Comparison of ENCODE assay signal across 26 cellular contexts in the genomic region with DNA sequence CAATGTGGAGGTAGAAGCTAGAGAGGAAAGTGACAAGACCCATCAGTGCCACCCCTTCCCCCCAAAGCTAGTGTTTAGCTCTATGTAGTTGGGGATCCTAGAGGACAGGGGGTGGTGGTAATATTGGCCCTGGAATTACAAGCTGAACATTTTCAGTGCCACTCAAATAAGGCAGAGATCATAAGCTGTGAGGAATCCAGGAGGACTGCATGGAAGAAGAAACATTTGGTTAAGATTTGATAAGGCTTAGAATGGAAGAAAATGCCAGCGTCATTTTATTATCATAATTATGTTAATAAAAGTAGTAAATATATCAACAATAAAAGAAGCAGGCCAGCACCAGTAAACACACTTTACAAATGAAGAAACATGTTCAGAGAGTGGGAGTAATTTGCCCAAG. TPM values are rescaled to one million over a fixed set of nuclear protein-coding genes. Genes with fewer than 3 reads are reported as not detected.
A peak's percentile ranks its signal among the peaks of the same experiment; 100 is the strongest.
DNase-seq lines count a peak whose midpoint lies in the region; ATAC-seq, FAIRE-seq and TF ChIP-seq lines count a peak whose summit lies in the region.
"Had no signal": no experiment of that assay in that cellular context is flagged by ENCODE, and none has a peak within 500 bp of the region (broad histone marks: within the 10 kb centered on the region; RNA-seq: fewer than 3 reads in every experiment).

No MANE protein-coding gene starts in this region.

- TF ChIP-seq RAD21 in HepG2 (CRISPR knock-in tag; IDR thresholded peaks at IDR 0.05): no peak

- H4K20me1 ChIP-seq in HepG2 (ENCODE audit: insufficient read depth, low read length) (no peaks in the 10 kb centered on the region), neural progenitor cell (ENCODE audit: low read depth) (no peaks in the 10 kb centered on the region)

- no peak for TF ChIP-seq POLR2A in HepG2 (IDR thresholded peaks at IDR 0.05; ENCODE audit: insufficient read depth in 1 of 2, low read depth in 2 of 2, low read length in 2 of 2)
- no peak for TF ChIP-seq POLR2A in right lobe of liver (IDR thresholded peaks at IDR 0.05)

- ATAC-seq in HepG2: no peak
- ATAC-seq in right lobe of liver: no peak
- no peak for ATAC-seq in effector memory CD8-positive, alpha-beta T cell (replicated peaks)
- ATAC-seq: GM23338, HCT116 had no signal

- H3K4me2 ChIP-seq in HepG2 (ENCODE audit: low read depth, low read length) (no peak overlapping the region), neural progenitor cell (no peak overlapping the region)
- H3K4me2 ChIP-seq: BLaER1 treated with 17β-estradiol and CSF1 and Interleukin-3, amounts not matched to agents 10 nM and 100 nM; GM23338 had no signal

- H3K9ac ChIP-seq in HepG2 (ENCODE audit: insufficient read depth, low read depth, low read length): no peak overlapping the region
- H3K9ac ChIP-seq in neural progenitor cell: no peak overlapping the region
- H3K9ac ChIP-seq: BLaER1 treated with 17β-estradiol and CSF1 and Interleukin-3, amounts not matched to agents 10 nM and 100 nM had no signal

- no peak for TF ChIP-seq EP300 in HepG2 (IDR thresholded peaks at IDR 0.05; ENCODE audit: low read depth in 2 of 2, low read length in 2 of 2)
- no peak for TF ChIP-seq EP300 in HepG2 (CRISPR knock-in tag; IDR thresholded peaks at IDR 0.05; ENCODE audit: borderline replicate concordance)

- H3K4me3 Mint-ChIP-seq in glutamatergic neuron (ENCODE audit: unreplicated experiment) (no peak overlapping the region), neural progenitor cell (peak overlapping the region; percentile 0), Calu3 (ENCODE audit: low read depth, unreplicated experiment) (no peak overlapping the region)
- no peak overlapping the region for H3K4me3 Mint-ChIP-seq in activated naive CD8-positive, alpha-beta T cell treated with anti-CD3 and anti-CD28 coated beads for 36 hours
- H3K4me3 Mint-ChIP-seq in effector memory CD8-positive, alpha-beta T cell: no peak overlapping the region
- H3K4me3 Mint-ChIP-seq: CD14-positive monocyte; CD4-positive, alpha-beta T cell; GM23338; H9 had no signal

- H3K9me3 Mint-ChIP-seq in glutamatergic neuron (ENCODE audit: unreplicated experiment): peaks cover 9% of the 10 kb centered on the region
- no peaks in the 10 kb centered on the region for H3K9me3 Mint-ChIP-seq in neural progenitor cell
- no peaks in the 10 kb centered on the region for H3K9me3 Mint-ChIP-seq in Calu3 (ENCODE audit: low read depth, unreplicated experiment)
- H3K9me3 Mint-ChIP-seq in activated naive CD8-positive, alpha-beta T cell treated with anti-CD3 and anti-CD28 coated beads for 36 hours: no peaks in the 10 kb centered on the region
- H3K9me3 Mint-ChIP-seq in effector memory CD8-positive, alpha-beta T cell: no peaks in the 10 kb centered on the region
- H3K9me3 Mint-ChIP-seq: CD4-positive, alpha-beta T cell; CD8-positive, alpha-beta memory T cell; GM23338; H9 had no signal

- CTCF ChIA-PET in HepG2 (lab: Yijun Ruan, JAX; ENCODE audit: low intra/inter-chr PET ratio, low total read pairs) (no interaction called here), Calu3 (lab: Charles Lee) (no interaction called here)

- H3K27me3 ChIP-seq in HepG2 (ENCODE audit: control insufficient read depth in 1 of 2, insufficient read depth in 2 of 2, low read length in 2 of 2): peaks cover 5 to 44% of the 10 kb centered on the region in 2 experiments; a peak in 4 of 5 replicates
- peaks cover 0 to 17% of the 10 kb centered on the region in 2 donors for H3K27me3 ChIP-seq in right lobe of liver
- H3K27me3 ChIP-seq in neural progenitor cell: no peaks in the 10 kb centered on the region
- H3K27me3 ChIP-seq: BE2C had no signal

- H3K27me3 Mint-ChIP-seq in glutamatergic neuron (ENCODE audit: unreplicated experiment): peaks cover 1% of the 10 kb centered on the region
- H3K27me3 Mint-ChIP-seq in neural progenitor cell (ENCODE audit: insufficient read depth, low read depth): peaks cover 8% of the 10 kb centered on the region
- peaks cover 56% of the 10 kb centered on the region for H3K27me3 Mint-ChIP-seq in Calu3 (ENCODE audit: unreplicated experiment)
- peaks cover 16% of the 10 kb centered on the region for H3K27me3 Mint-ChIP-seq in activated naive CD8-positive, alpha-beta T cell treated with anti-CD3 and anti-CD28 coated beads for 36 hours
- H3K27me3 Mint-ChIP-seq in effector memory CD8-positive, alpha-beta T cell: peaks cover 6 to 26% of the 10 kb centered on the region in 2 donors

- intact Hi-C loops in HepG2 (cut with micrococcal nuclease; ENCODE audit: unreplicated experiment): loop anchor here (10.0 kb wide), 1 partner anchor 91 kb away; no protein-coding TSS in a partner anchor
- intact Hi-C loops in right lobe of liver (cut with DNase I): no loop called here
- intact Hi-C loops in Calu3 (cut with micrococcal nuclease; ENCODE audit: unreplicated experiment): no loop called here

- BruUV-seq in HepG2 (replicated peaks; lab: Mats Ljungman, UMichigan) (no TSS peak), Calu3 (replicated peaks; lab: Mats Ljungman, UMichigan) (no TSS peak)

- H3F3A ChIP-seq in neural progenitor cell (ENCODE audit: low read depth): no peaks in the 10 kb centered on the region

- H3K4me3 ChIP-seq in HepG2 (replicated peaks in 1 of 3; ENCODE audit: insufficient read depth in 1 of 3, low read depth in 2 of 3, low read length in 3 of 3): no peak overlapping the region
- H3K4me3 ChIP-seq in right lobe of liver: no peak overlapping the region
- no peak overlapping the region for H3K4me3 ChIP-seq in neural progenitor cell
- H3K4me3 ChIP-seq: BLaER1 treated with 17β-estradiol and CSF1 and Interleukin-3, amounts not matched to agents 10 nM and 100 nM; GM23338 had no signal

- H3K27ac Mint-ChIP-seq in glutamatergic neuron (ENCODE audit: unreplicated experiment) (peak overlapping the region; percentile 28), neural progenitor cell (no peak overlapping the region), Calu3 (ENCODE audit: unreplicated experiment) (no peak overlapping the region)
- no peak overlapping the region for H3K27ac Mint-ChIP-seq in activated naive CD8-positive, alpha-beta T cell treated with anti-CD3 and anti-CD28 coated beads for 36 hours
- H3K27ac Mint-ChIP-seq in effector memory CD8-positive, alpha-beta T cell: no peak overlapping the region
- H3K27ac Mint-ChIP-seq: CD4-positive, alpha-beta T cell; CD8-positive, alpha-beta memory T cell; GM23338; H9 had no signal

- H3K27ac ChIP-seq in HepG2 (ENCODE audit: extremely low read length, insufficient read depth, low read length) (no peak overlapping the region), right lobe of liver (no peak overlapping the region), neural progenitor cell (no peak overlapping the region)
- H3K27ac ChIP-seq: 22Rv1; BLaER1 treated with 17β-estradiol and CSF1 and Interleukin-3, amounts not matched to agents 10 nM and 100 nM had no signal

- peaks cover 32% of the 10 kb centered on the region for H3K4me1 ChIP-seq in HepG2 (ENCODE audit: insufficient read depth, low read length)
- peaks cover 0 to 35% (median 9%) of the 10 kb centered on the region in 4 donors for H3K4me1 ChIP-seq in right lobe of liver
- H3K4me1 ChIP-seq in neural progenitor cell: peaks cover under 1% of the 10 kb centered on the region

- TF ChIP-seq CTCF in HepG2 (CRISPR knock-in tag; IDR thresholded peaks at IDR 0.05) (no peak), right lobe of liver (IDR thresholded peaks at IDR 0.05) (no peak), glutamatergic neuron (IDR thresholded peaks at IDR 0.05; ENCODE audit: partially characterized antibody, unreplicated experiment) (no peak), neural progenitor cell (IDR thresholded peaks at IDR 0.05) (no peak), Calu3 (IDR thresholded peaks at IDR 0.05; ENCODE audit: unreplicated experiment) (no peak)

- H3K9me3 ChIP-seq in HepG2 (ENCODE audit: low read length) (no peaks in the 10 kb centered on the region), right lobe of liver (no peaks in the 10 kb centered on the region), neural progenitor cell (ENCODE audit: low read depth) (no peaks in the 10 kb centered on the region)
- H3K9me3 ChIP-seq: BE2C; BLaER1 treated with 17β-estradiol and CSF1 and Interleukin-3, amounts not matched to agents 10 nM and 100 nM had no signal

- FAIRE-seq in HepG2 (lab: Jason Lieb, UNC): no peak
- FAIRE-seq: A204.1, GM12891, GM18507 had no signal

- H3K36me3 ChIP-seq in HepG2 (replicated peaks in 1 of 2; ENCODE audit: control insufficient read depth in 1 of 2, insufficient read depth in 2 of 2, low read length in 2 of 2) (no peaks in the 10 kb centered on the region), right lobe of liver (no peaks in the 10 kb centered on the region), neural progenitor cell (no peaks in the 10 kb centered on the region)
- H3K36me3 ChIP-seq: BLaER1 treated with 17β-estradiol and CSF1 and Interleukin-3, amounts not matched to agents 10 nM and 100 nM had no signal

- no peak for DNase-seq in HepG2 (ENCODE audit: low spot score)
- DNase-seq in right lobe of liver: no peak
- DNase-seq in glutamatergic neuron: no peak
- no peak for DNase-seq in neural progenitor cell (ENCODE audit: low spot score)
- no peak for DNase-seq in Calu3
- no peak for DNase-seq in activated naive CD8-positive, alpha-beta T cell treated with anti-CD3 and anti-CD28 coated beads for 36 hours
- no peak for DNase-seq in NCI-H1105 treated with DMSO at 0.1 percent for 48 hours (lab: John Stamatoyannopoulos, UW)
- no peak for DNase-seq in effector memory CD8-positive, alpha-beta T cell
- DNase-seq: ACHN; AML-193; BE2C; CD4-positive, alpha-beta T cell; CD8-positive, alpha-beta memory T cell; DMS53; DMS79 treated with DMSO at 0.1 percent for 48 hours; GF-D8; H9 had no signal

- H3K4me1 Mint-ChIP-seq in glutamatergic neuron (ENCODE audit: low read depth, unreplicated experiment) (peaks cover 7% of the 10 kb centered on the region), neural progenitor cell (peaks cover 13% of the 10 kb centered on the region), Calu3 (ENCODE audit: low read depth, unreplicated experiment) (peaks cover 33% of the 10 kb centered on the region)
- H3K4me1 Mint-ChIP-seq in activated naive CD8-positive, alpha-beta T cell treated with anti-CD3 and anti-CD28 coated beads for 36 hours: no peaks in the 10 kb centered on the region
- H3K4me1 Mint-ChIP-seq in effector memory CD8-positive, alpha-beta T cell (ENCODE audit: low read depth in 2 of 2): peaks cover 0 to 3% of the 10 kb centered on the region in 2 donors
- H3K4me1 Mint-ChIP-seq: CD14-positive monocyte; CD8-positive, alpha-beta memory T cell had no signal

- in situ Hi-C loops in HepG2 (cut with HindIII; ENCODE audit: extremely low pct_ligation_motif_present, low pct_unique_long_range_greater_than_20kb): no loop called here

- 0% methylated on average over 1 of the region's 1 CpG for WGBS in HepG2 (ENCODE audit: low lambda C conversion rate)
- 79% methylated on average over 1 of the region's 1 CpG for WGBS in right lobe of liver (ENCODE audit: insufficient coverage, low coverage, low lambda C conversion rate, missing lambda C conversion rate)

- no peaks in the 10 kb centered on the region for H3K36me3 Mint-ChIP-seq in glutamatergic neuron (ENCODE audit: unreplicated experiment)
- no peaks in the 10 kb centered on the region for H3K36me3 Mint-ChIP-seq in neural progenitor cell
- no peaks in the 10 kb centered on the region for H3K36me3 Mint-ChIP-seq in Calu3 (ENCODE audit: insufficient read depth, unreplicated experiment)
- H3K36me3 Mint-ChIP-seq in activated naive CD8-positive, alpha-beta T cell treated with anti-CD3 and anti-CD28 coated beads for 36 hours: no peaks in the 10 kb centered on the region
- H3K36me3 Mint-ChIP-seq in effector memory CD8-positive, alpha-beta T cell (ENCODE audit: insufficient read depth): no peaks in the 10 kb centered on the region
- H3K36me3 Mint-ChIP-seq: CD14-positive monocyte; CD8-positive, alpha-beta memory T cell had no signal

- no peak overlapping the region for H2AFZ ChIP-seq in HepG2 (ENCODE audit: low read length)
- no peak overlapping the region for H2AFZ ChIP-seq in neural progenitor cell (replicated peaks)
- H2AFZ ChIP-seq: GM23338 had no signal

- POLR2A ChIA-PET in HepG2 (lab: Yijun Ruan, JAX): no interaction called here

- no peaks in the 10 kb centered on the region for H3K79me2 ChIP-seq in HepG2 (ENCODE audit: insufficient read depth, low read length)
- H3K79me2 ChIP-seq in neural progenitor cell (ENCODE audit: low read depth): no peaks in the 10 kb centered on the region

RNA-seq across cellular contexts. Expression of a gene that starts 33.7 kb away (rescaled TPM):
- total RNA-seq in HepG2 (2016; rRNA removed; fragmentation: Illumina TruSeq; extraction: Trizol) (not detected in 2 replicates), right lobe of liver (under 1 TPM; 0.18 to 0.43 (median 0.33) TPM), glutamatergic neuron (ENCODE audit: unreplicated experiment) (21.7 TPM), neural progenitor cell (ENCODE audit: low replicate concordance) (not detected in 2 replicates), Calu3 (2022) (not detected in 2 replicates)
- total RNA-seq in HepG2 (2016; cell fraction: cytosol; rRNA removed; fragmentation: Illumina TruSeq; extraction: Trizol; ENCODE audit: low read depth): not detected in 2 replicates
- total RNA-seq in HepG2 (2016; cell fraction: insoluble cytoplasmic fraction; rRNA removed; fragmentation: Illumina TruSeq; extraction: Trizol): not detected in 2 replicates
- not detected in 2 replicates for total RNA-seq in HepG2 (2016; cell fraction: membrane; rRNA removed; fragmentation: Illumina TruSeq; extraction: Trizol)
- total RNA-seq in HepG2 (2016; cell fraction: nucleus; rRNA removed; fragmentation: Illumina TruSeq; extraction: Trizol): not detected in 2 replicates
- polyA plus RNA-seq in HepG2 (2011; rRNA removed): 0.03 TPM in 1 of 2 replicates, not detected in the other
- not detected in 2 replicates for polyA plus RNA-seq in HepG2 (2011; cell fraction: cytosol; rRNA removed)
- polyA plus RNA-seq in HepG2 (2011; cell fraction: nucleus; rRNA removed): not detected in 2 replicates
- not detected in 2 replicates for polyA plus RNA-seq in HepG2 (2012)
- not detected in 2 replicates for polyA plus RNA-seq in HepG2 (2016; cell fraction: cytosol; fragmentation: Illumina TruSeq; extraction: Trizol; ENCODE audit: low read depth)
- polyA plus RNA-seq in HepG2 (2016; cell fraction: insoluble cytoplasmic fraction; fragmentation: Illumina TruSeq; extraction: Trizol; ENCODE audit: low read depth): not detected in 2 replicates
- not detected in 2 replicates for polyA plus RNA-seq in HepG2 (2016; cell fraction: membrane; fragmentation: Illumina TruSeq; extraction: Trizol; ENCODE audit: low read depth)
- not detected in 2 replicates for polyA plus RNA-seq in HepG2 (2016; cell fraction: nucleus; fragmentation: Illumina TruSeq; extraction: Trizol; ENCODE audit: insufficient read depth, low read depth)
- 3.7 TPM in 1 of 2 replicates, not detected in the other for polyA minus RNA-seq in HepG2 (2011; rRNA and poly(A)+ RNA removed; ENCODE audit: low replicate concordance)
- not detected in 2 replicates for polyA minus RNA-seq in HepG2 (2011; cell fraction: cytosol; rRNA and poly(A)+ RNA removed)
- polyA minus RNA-seq in HepG2 (2011; cell fraction: nucleus; rRNA and poly(A)+ RNA removed): not detected in 2 replicates
- not detected for total RNA-seq in activated naive CD8-positive, alpha-beta T cell treated with anti-CD3 and anti-CD28 coated beads for 36 hours
- total RNA-seq: CD4-positive, alpha-beta T cell; CD8-positive, alpha-beta memory T cell; G401; GM23338 had no signal
- polyA plus RNA-seq: CD14-positive monocyte; CD8-positive, alpha-beta memory T cell; GM23338 had no signal

RNA-seq across cellular contexts. Expression of a gene that starts 37.9 kb away (rescaled TPM):
- total RNA-seq in HepG2 (2016; rRNA removed; fragmentation: Illumina TruSeq; extraction: Trizol) (11.8 and 21.2 TPM in 2 replicates), right lobe of liver (10 to 100 TPM; 14.2 to 73.9 (median 27.2) TPM), glutamatergic neuron (ENCODE audit: unreplicated experiment) (28.8 TPM), neural progenitor cell (ENCODE audit: low replicate concordance) (5.6 and 11.6 TPM in 2 replicates), Calu3 (2022) (36.9 and 43.0 TPM in 2 replicates)
- 3.5 and 3.7 TPM in 2 replicates for total RNA-seq in HepG2 (2016; cell fraction: cytosol; rRNA removed; fragmentation: Illumina TruSeq; extraction: Trizol; ENCODE audit: low read depth)
- total RNA-seq in HepG2 (2016; cell fraction: insoluble cytoplasmic fraction; rRNA removed; fragmentation: Illumina TruSeq; extraction: Trizol): 9.9 and 20.3 TPM in 2 replicates
- 14.2 and 15.5 TPM in 2 replicates for total RNA-seq in HepG2 (2016; cell fraction: membrane; rRNA removed; fragmentation: Illumina TruSeq; extraction: Trizol)
- total RNA-seq in HepG2 (2016; cell fraction: nucleus; rRNA removed; fragmentation: Illumina TruSeq; extraction: Trizol): 19.3 and 24.0 TPM in 2 replicates
- polyA plus RNA-seq in HepG2 (2011; rRNA removed): 15.2 and 19.2 TPM in 2 replicates
- 16.7 and 16.8 TPM in 2 replicates for polyA plus RNA-seq in HepG2 (2011; cell fraction: cytosol; rRNA removed)
- 12.0 and 12.7 TPM in 2 replicates for polyA plus RNA-seq in HepG2 (2011; cell fraction: nucleus; rRNA removed)
- 7.1 and 9.5 TPM in 2 replicates for polyA plus RNA-seq in HepG2 (2012)
- 2.7 and 3.6 TPM in 2 replicates for polyA plus RNA-seq in HepG2 (2016; cell fraction: cytosol; fragmentation: Illumina TruSeq; extraction: Trizol; ENCODE audit: low read depth)
- 7.6 and 11.6 TPM in 2 replicates for polyA plus RNA-seq in HepG2 (2016; cell fraction: insoluble cytoplasmic fraction; fragmentation: Illumina TruSeq; extraction: Trizol; ENCODE audit: low read depth)
- 8.6 and 8.7 TPM in 2 replicates for polyA plus RNA-seq in HepG2 (2016; cell fraction: membrane; fragmentation: Illumina TruSeq; extraction: Trizol; ENCODE audit: low read depth)
- polyA plus RNA-seq in HepG2 (2016; cell fraction: nucleus; fragmentation: Illumina TruSeq; extraction: Trizol; ENCODE audit: insufficient read depth, low read depth): 26.2 and 26.3 TPM in 2 replicates
- 75.6 and 115 TPM in 2 replicates for polyA minus RNA-seq in HepG2 (2011; rRNA and poly(A)+ RNA removed; ENCODE audit: low replicate concordance)
- polyA minus RNA-seq in HepG2 (2011; cell fraction: cytosol; rRNA and poly(A)+ RNA removed): 19.2 and 22.7 TPM in 2 replicates
- 13.9 and 16.2 TPM in 2 replicates for polyA minus RNA-seq in HepG2 (2011; cell fraction: nucleus; rRNA and poly(A)+ RNA removed)
- total RNA-seq in activated naive CD8-positive, alpha-beta T cell treated with anti-CD3 and anti-CD28 coated beads for 36 hours: 1 to 10 TPM; 6.3 TPM

RNA-seq across cellular contexts. Expression of a gene that starts 59.6 kb away (rescaled TPM):
- total RNA-seq in HepG2 (2016; rRNA removed; fragmentation: Illumina TruSeq; extraction: Trizol) (38.5 and 45.8 TPM in 2 replicates), right lobe of liver (1 to 10 TPM in 1 of 6 experiments, under 1 TPM in 4, not detected in 1; 0.18 to 1.3 (median 0.56) TPM), glutamatergic neuron (ENCODE audit: unreplicated experiment) (4.7 TPM), neural progenitor cell (ENCODE audit: low replicate concordance) (42.8 and 55.0 TPM in 2 replicates), Calu3 (2022) (23.4 and 33.2 TPM in 2 replicates)
- total RNA-seq in HepG2 (2016; cell fraction: cytosol; rRNA removed; fragmentation: Illumina TruSeq; extraction: Trizol; ENCODE audit: low read depth): 27.1 and 37.2 TPM in 2 replicates
- 39.2 and 39.7 TPM in 2 replicates for total RNA-seq in HepG2 (2016; cell fraction: insoluble cytoplasmic fraction; rRNA removed; fragmentation: Illumina TruSeq; extraction: Trizol)
- total RNA-seq in HepG2 (2016; cell fraction: membrane; rRNA removed; fragmentation: Illumina TruSeq; extraction: Trizol): 50.6 and 55.2 TPM in 2 replicates
- total RNA-seq in HepG2 (2016; cell fraction: nucleus; rRNA removed; fragmentation: Illumina TruSeq; extraction: Trizol): 16.6 and 16.9 TPM in 2 replicates
- polyA plus RNA-seq in HepG2 (2011; rRNA removed): 19.6 and 28.5 TPM in 2 replicates
- polyA plus RNA-seq in HepG2 (2011; cell fraction: cytosol; rRNA removed): 18.7 and 25.1 TPM in 2 replicates
- 8.8 and 11.8 TPM in 2 replicates for polyA plus RNA-seq in HepG2 (2011; cell fraction: nucleus; rRNA removed)
- polyA plus RNA-seq in HepG2 (2012): 10.6 and 18.8 TPM in 2 replicates
- 28.0 and 40.7 TPM in 2 replicates for polyA plus RNA-seq in HepG2 (2016; cell fraction: cytosol; fragmentation: Illumina TruSeq; extraction: Trizol; ENCODE audit: low read depth)
- polyA plus RNA-seq in HepG2 (2016; cell fraction: insoluble cytoplasmic fraction; fragmentation: Illumina TruSeq; extraction: Trizol; ENCODE audit: low read depth): 52.5 and 56.7 TPM in 2 replicates
- polyA plus RNA-seq in HepG2 (2016; cell fraction: membrane; fragmentation: Illumina TruSeq; extraction: Trizol; ENCODE audit: low read depth): 39.4 and 51.0 TPM in 2 replicates
- 36.5 and 39.2 TPM in 2 replicates for polyA plus RNA-seq in HepG2 (2016; cell fraction: nucleus; fragmentation: Illumina TruSeq; extraction: Trizol; ENCODE audit: insufficient read depth, low read depth)
- 18.6 and 61.4 TPM in 2 replicates for polyA minus RNA-seq in HepG2 (2011; rRNA and poly(A)+ RNA removed; ENCODE audit: low replicate concordance)
- polyA minus RNA-seq in HepG2 (2011; cell fraction: cytosol; rRNA and poly(A)+ RNA removed): 6.7 and 8.0 TPM in 2 replicates
- 9.1 and 11.3 TPM in 2 replicates for polyA minus RNA-seq in HepG2 (2011; cell fraction: nucleus; rRNA and poly(A)+ RNA removed)
- 10 to 100 TPM; 33.6 to 34.4 TPM for total RNA-seq in activated naive CD8-positive, alpha-beta T cell treated with anti-CD3 and anti-CD28 coated beads for 36 hours
- polyA plus RNA-seq: CD14-positive monocyte had no signal

Comparison
In these comparisons a context has a peak if more than half of its experiments do, and no peak if none do; other contexts are left out.
1. RNA of a gene that starts 33.7 kb away (total RNA-seq): 21.7 TPM in glutamatergic neuron (single experiment); 0.18 to 0.43 TPM in right lobe of liver, not detected in HepG2, not detected in neural progenitor cell, not detected in Calu3 and not detected in activated naive CD8-positive, alpha-beta T cell treated with anti-CD3 and anti-CD28 coated beads for 36 hours; every median in the first group is over 10 times any median in the second.